In the genomic region with DNA sequence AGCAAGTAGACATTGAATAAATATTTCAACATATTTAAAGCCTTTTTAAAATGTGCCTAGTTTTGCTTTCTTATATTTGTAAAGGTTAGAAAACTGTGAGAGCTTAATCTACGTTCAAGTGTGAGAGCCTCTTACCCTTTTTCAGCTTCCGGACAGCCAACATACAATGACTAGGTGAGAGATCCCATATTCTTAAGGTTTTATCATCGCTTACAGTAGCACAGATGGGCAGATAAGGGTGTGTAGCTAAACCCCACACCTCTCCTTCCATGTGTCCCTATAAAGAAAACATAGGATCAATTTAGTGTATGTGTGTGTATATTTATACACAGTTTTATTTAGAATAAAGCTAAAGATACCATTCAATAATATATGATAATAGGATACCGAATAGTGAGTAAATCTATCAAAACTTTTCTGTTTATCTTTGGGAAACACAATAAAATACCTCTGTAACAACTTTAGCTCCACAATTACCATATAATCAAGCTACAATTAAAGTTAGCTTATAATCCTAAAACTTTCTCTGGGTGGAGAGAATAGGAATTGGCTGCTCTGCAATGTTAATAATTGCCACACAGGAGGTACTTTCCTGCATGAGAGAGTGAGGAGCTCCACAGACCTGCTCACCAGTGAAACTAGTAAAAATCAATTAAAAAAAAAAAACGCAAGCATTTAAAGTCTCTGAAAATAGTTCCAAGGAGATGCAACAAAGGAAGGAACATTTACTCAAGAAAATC, we compare ENCODE assay signal across 15 cellular contexts.
"Had no signal": no experiment of that assay in that cellular context is flagged by ENCODE, and none has a peak within 500 bp of the region (broad histone marks: within the 10 kb centered on the region; RNA-seq: fewer than 3 reads in every experiment).

No MANE protein-coding gene starts in this region.

- H3K9me3 ChIP-seq: left ventricle myocardium inferior, right atrium auricular region, stomach, testis, upper lobe of left lung had no signal

- DNase-seq: activated CD4-positive, alpha-beta T cell treated with anti-CD3 and anti-CD28 coated beads, Interleukin-2, amount 50 U/mL, for 48 hours; dermis blood vessel endothelial cell; effector memory CD4-positive, alpha-beta T cell; hippocampal formation; left ventricle myocardium inferior; mammary epithelial cell; occipital lobe; posterior cingulate gyrus; stomach; T-helper 2 cell; testis; WERI-Rb-1 had no signal

- H3K27ac ChIP-seq: cardiac muscle cell, left ventricle myocardium inferior, right atrium auricular region, stomach, testis, upper lobe of left lung, WERI-Rb-1 had no signal

- H3K36me3 ChIP-seq: cardiac muscle cell, left ventricle myocardium inferior, right atrium auricular region, stomach, upper lobe of left lung had no signal

- H3K4me1 ChIP-seq: left ventricle myocardium inferior, right atrium auricular region, stomach, testis, upper lobe of left lung had no signal

- H3K27me3 ChIP-seq: cardiac muscle cell, right atrium auricular region, stomach, testis, upper lobe of left lung had no signal

- H3K4me3 ChIP-seq: cardiac muscle cell, left ventricle myocardium inferior, right atrium auricular region, stomach, testis, upper lobe of left lung had no signal
